22 cellular contexts compared by ENCODE assay signal in the genomic region with DNA sequence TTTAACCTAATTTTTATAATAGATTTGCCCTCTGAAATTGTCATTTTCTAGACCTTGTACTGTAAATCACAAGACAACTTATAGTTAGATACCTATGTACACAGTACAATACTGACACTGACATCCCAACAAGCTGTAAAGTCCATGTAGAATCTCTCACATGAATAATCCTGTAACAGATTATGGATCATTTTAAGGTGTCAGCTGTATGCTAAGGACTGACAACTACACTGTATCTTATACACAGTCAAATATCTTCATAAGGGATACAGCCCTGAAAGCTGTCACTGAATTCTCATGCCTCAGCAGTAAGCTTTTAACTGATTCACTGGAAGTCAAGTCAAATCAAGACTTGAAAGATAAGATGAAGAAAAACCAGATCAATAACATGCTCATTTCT.
DNase-seq lines count a peak whose midpoint lies in the region; FAIRE-seq and TF ChIP-seq lines count a peak whose summit lies in the region.
"Had no signal": no experiment of that assay in that cellular context is flagged by ENCODE, and none has a peak within 500 bp of the region (broad histone marks: within the 10 kb centered on the region; RNA-seq: fewer than 3 reads in every experiment).

No MANE protein-coding gene starts in this region.

- H3K9me2 ChIP-seq in neural cell (ENCODE audit: insufficient read depth, low read length), result no peaks in the 10 kb centered on the region

- H4K8ac ChIP-seq in H1 (ENCODE audit: extremely low read depth, insufficient read depth, low read length), result no peak overlapping the region

- no peaks in the 10 kb centered on the region for H3K27me3 ChIP-seq in H1 (replicated peaks in 1 of 4; ENCODE audit: control insufficient read depth in 3 of 4, extremely low read depth in 1 of 4, insufficient read depth in 3 of 4, low read length in 3 of 4)
- H3K27me3 ChIP-seq in neural cell (ENCODE audit: insufficient read depth, low read depth, low read length), result no peaks in the 10 kb centered on the region
- no peaks in the 10 kb centered on the region for H3K27me3 ChIP-seq in esophagus muscularis mucosa
- H3K27me3 ChIP-seq: BLaER1 treated with 17β-estradiol and CSF1 and Interleukin-3, amounts not matched to agents 10 nM and 100 nM had no signal

- no peak for TF ChIP-seq CTCF in H1 (IDR thresholded peaks at IDR 0.05; ENCODE audit: control extremely low read depth in 1 of 3, insufficient read depth in 1 of 3, low read depth in 1 of 3, low read length in 3 of 3)
- no peak for TF ChIP-seq CTCF in neural cell (IDR thresholded peaks at IDR 0.05; ENCODE audit: poor library complexity, severe bottlenecking)
- TF ChIP-seq CTCF in esophagus muscularis mucosa (IDR thresholded peaks at IDR 0.05), result no peak

- CTCF ChIA-PET in H1 (lab: Charles Lee; ENCODE audit: partially characterized antibody), result interaction anchor here (0.7 kb wide), 1 partner anchor 12 kb away, joined by 3 read pairs; no protein-coding TSS in a partner anchor

- no peak overlapping the region for H3K9ac ChIP-seq in H1 (replicated peaks in 1 of 4; ENCODE audit: extremely low read depth in 1 of 4, low read depth in 3 of 4, low read length in 3 of 4)
- H3K9ac ChIP-seq in neural cell (ENCODE audit: low read length), result no peak overlapping the region
- H3K9ac ChIP-seq: BLaER1 treated with 17β-estradiol and CSF1 and Interleukin-3, amounts not matched to agents 10 nM and 100 nM had no signal

- no peak overlapping the region for H3K4me3 ChIP-seq in H1 (ENCODE audit: extremely low read depth in 1 of 4, insufficient read depth in 2 of 4, low read depth in 3 of 4, low read length in 4 of 4)
- peak overlapping the region; percentile 1 for H3K4me3 ChIP-seq in neural cell (ENCODE audit: low read length)
- H3K4me3 ChIP-seq in esophagus muscularis mucosa, result no peak overlapping the region
- H3K4me3 ChIP-seq: A549; BLaER1 treated with 17β-estradiol and CSF1 and Interleukin-3, amounts not matched to agents 10 nM and 100 nM had no signal

- H3K4me1 ChIP-seq in H1 (replicated peaks in 1 of 4; ENCODE audit: control insufficient read depth in 3 of 4, insufficient read depth in 4 of 4, low read length in 3 of 4) (no peaks in the 10 kb centered on the region), esophagus muscularis mucosa (no peaks in the 10 kb centered on the region)
- H3K4me1 ChIP-seq: A549; BLaER1 treated with 17β-estradiol and CSF1 and Interleukin-3, amounts not matched to agents 10 nM and 100 nM had no signal

- 0 out of 2 replicates have a peak overlapping the region, but pooled peaks have one; percentile 34 for H2AFZ ChIP-seq in H1 (ENCODE audit: low read length)
- no peak overlapping the region for H2AFZ ChIP-seq in neural cell (ENCODE audit: low read depth, low read length)

- peaks cover 10 to 13% of the 10 kb centered on the region in 2 experiments for H3K9me3 ChIP-seq in H1 (ENCODE audit: insufficient read depth in 2 of 2, low read depth in 1 of 2, low read length in 1 of 2)
- H3K9me3 ChIP-seq in neural cell (ENCODE audit: low read length), result no peaks in the 10 kb centered on the region
- H3K9me3 ChIP-seq in esophagus muscularis mucosa, result no peaks in the 10 kb centered on the region
- H3K9me3 ChIP-seq: A549 had no signal

- POLR2A ChIA-PET in H1 (lab: Charles Lee; ENCODE audit: partially characterized antibody), result no interaction called here

- H3K79me1 ChIP-seq in H1 (ENCODE audit: low read depth, low read length), result no peaks in the 10 kb centered on the region

- intact Hi-C loops in esophagus muscularis mucosa (cut with DNase I), result no loop called here

- H4K5ac ChIP-seq in H1 (ENCODE audit: insufficient read length, low read depth, low read length), result no peak overlapping the region

- no peak overlapping the region for H2BK20ac ChIP-seq in H1 (ENCODE audit: low read length)

- H2BK12ac ChIP-seq in H1 (ENCODE audit: low read depth, low read length), result no peak overlapping the region

- H2BK15ac ChIP-seq in H1 (ENCODE audit: low read length), result no peak overlapping the region

- H3K23ac ChIP-seq in H1 (ENCODE audit: insufficient read length), result no peak overlapping the region

- H3K27ac ChIP-seq in H1 (ENCODE audit: low read depth, low read length) (no peak overlapping the region), neural cell (ENCODE audit: low read length) (peak overlapping the region; percentile 37), esophagus muscularis mucosa (replicated peaks in 1 of 4) (no peak overlapping the region)
- H3K27ac ChIP-seq: 22Rv1; A549; BLaER1 treated with 17β-estradiol and CSF1 and Interleukin-3, amounts not matched to agents 10 nM and 100 nM; C4-2B had no signal

- no peak overlapping the region for H2AK5ac ChIP-seq in H1 (ENCODE audit: low read depth, low read length)

- H3K79me2 ChIP-seq in H1 (ENCODE audit: control insufficient read depth in 1 of 2, insufficient read depth in 2 of 2, low read length in 2 of 2) (no peaks in the 10 kb centered on the region), neural cell (replicated peaks; ENCODE audit: insufficient read depth, low read length) (no peaks in the 10 kb centered on the region)

- no peak overlapping the region for H3K14ac ChIP-seq in H1 (ENCODE audit: insufficient read length)

- H4K20me1 ChIP-seq in H1 (replicated peaks in 1 of 2; ENCODE audit: control insufficient read depth in 1 of 2, insufficient read depth in 2 of 2, low read length in 2 of 2) (no peaks in the 10 kb centered on the region), neural cell (ENCODE audit: insufficient read depth) (no peaks in the 10 kb centered on the region)
- H4K20me1 ChIP-seq: BLaER1 treated with 17β-estradiol and CSF1 and Interleukin-3, amounts not matched to agents 10 nM and 100 nM had no signal

- peak; percentile 16 for DNase-seq in OCI-M1 (lab: John Stamatoyannopoulos, UW)
- no peak for DNase-seq in H1 (ENCODE audit: low read depth in 1 of 2, low spot score in 2 of 2)
- DNase-seq in EL, result no peak
- no peak for DNase-seq in esophagus muscularis mucosa (ENCODE audit: extremely low spot score)
- DNase-seq: AML-193; CD4-positive, alpha-beta T cell; CD8-positive, alpha-beta T cell; COR-L47; DMS 273 treated with DMSO at 0.1 percent for 48 hours; DMS153; DMS53; DMS79; DND-41; GF-D8 had no signal

- H3K4me2 ChIP-seq in H1 (ENCODE audit: insufficient read depth in 1 of 2, low read depth in 2 of 2, low read length in 2 of 2), result no peak overlapping the region
- peak overlapping the region; percentile 13 for H3K4me2 ChIP-seq in neural cell (ENCODE audit: low read length)
- H3K4me2 ChIP-seq: A549; BLaER1 treated with 17β-estradiol and CSF1 and Interleukin-3, amounts not matched to agents 10 nM and 100 nM had no signal

- no peaks in the 10 kb centered on the region for H3K23me2 ChIP-seq in H1 (ENCODE audit: low read depth, low read length)

- H4K91ac ChIP-seq in H1 (replicated peaks; ENCODE audit: insufficient read length, low read length), result no peak overlapping the region

- H3K36me3 ChIP-seq in H1 (ENCODE audit: control insufficient read depth in 2 of 4, insufficient read depth in 4 of 4, low read length in 3 of 4) (no peaks in the 10 kb centered on the region), neural cell (ENCODE audit: insufficient read depth, low read length) (no peaks in the 10 kb centered on the region), esophagus muscularis mucosa (no peaks in the 10 kb centered on the region)
- H3K36me3 ChIP-seq: BLaER1 treated with 17β-estradiol and CSF1 and Interleukin-3, amounts not matched to agents 10 nM and 100 nM had no signal

- no peak overlapping the region for H3K18ac ChIP-seq in H1 (ENCODE audit: extremely low read depth, low read length)

- no peak for TF ChIP-seq RAD21 in H1 (IDR thresholded peaks at IDR 0.05 in 1 of 2, conservative IDR thresholded peaks at IDR 0.05 in 1 of 2; ENCODE audit: low read depth in 2 of 2, low read length in 2 of 2)
- TF ChIP-seq RAD21 in neural cell (conservative IDR thresholded peaks at IDR 0.05), result no peak

- no peak overlapping the region for H2BK5ac ChIP-seq in H1 (ENCODE audit: low read depth, low read length)

- no peak overlapping the region for H2BK120ac ChIP-seq in H1 (replicated peaks; ENCODE audit: low read depth, low read length)

- no peak for TF ChIP-seq POLR2A in H1 (IDR thresholded peaks at IDR 0.05; ENCODE audit: control extremely low read depth in 1 of 2, low read depth in 2 of 2, low read length in 2 of 2)
- no peak for TF ChIP-seq POLR2A in esophagus muscularis mucosa (IDR thresholded peaks at IDR 0.05; ENCODE audit: low read depth)

- H3F3A ChIP-seq in neural cell (ENCODE audit: insufficient read depth, low read length, poor library complexity, severe bottlenecking), result no peaks in the 10 kb centered on the region

- TF ChIP-seq EP300 in H1 (IDR thresholded peaks at IDR 0.05; ENCODE audit: borderline replicate concordance in 1 of 2, low read depth in 2 of 2, low read length in 2 of 2) (no peak), neural cell (conservative IDR thresholded peaks at IDR 0.05; ENCODE audit: poor library complexity, severe bottlenecking) (peak; percentile 95), esophagus muscularis mucosa (IDR thresholded peaks at IDR 0.05) (no peak)

- no peak overlapping the region for H3K4ac ChIP-seq in H1 (replicated peaks; ENCODE audit: insufficient read length, low read depth, low read length)

- no peak for FAIRE-seq in H1 (lab: Jason Lieb, UNC)
- FAIRE-seq: A549, G401.6, GM12891, GM19239 had no signal

- no peak overlapping the region for H3K56ac ChIP-seq in H1 (replicated peaks; ENCODE audit: insufficient read length, low read depth, low read length)

TF ChIP-seq in H1, 55 proteins besides CTCF, POLR2A, EP300 and RAD21 (continues in another document):
- TF ChIP-seq PHF8 (conservative IDR thresholded peaks at IDR 0.05; ENCODE audit: low read depth, low read length), result no peak
- TF ChIP-seq RNF2 (IDR thresholded peaks at IDR 0.05; ENCODE audit: borderline replicate concordance, low read depth, low read length, missing control alignments, poor library complexity, severe bottlenecking), result no peak
- no peak for TF ChIP-seq CTBP2 (IDR thresholded peaks at IDR 0.05; ENCODE audit: borderline replicate concordance, insufficient read depth, insufficient read length, low read length)
- no peak for TF ChIP-seq MAFK (IDR thresholded peaks at IDR 0.05; ENCODE audit: low read depth, low read length)
- TF ChIP-seq BRCA1 (IDR thresholded peaks at IDR 0.05; ENCODE audit: low read depth, low read length), result no peak
- no peak for TF ChIP-seq KDM1A (IDR thresholded peaks at IDR 0.05; ENCODE audit: borderline replicate concordance, low read length)

TF ChIP-seq in neural cell, 6 proteins besides CTCF, POLR2A, EP300 and RAD21 (continues in another document):
- TF ChIP-seq TAF1 (IDR thresholded peaks at IDR 0.05; ENCODE audit: low read depth), result no peak
